16 cellular contexts compared by ENCODE assay signal in the genomic region with DNA sequence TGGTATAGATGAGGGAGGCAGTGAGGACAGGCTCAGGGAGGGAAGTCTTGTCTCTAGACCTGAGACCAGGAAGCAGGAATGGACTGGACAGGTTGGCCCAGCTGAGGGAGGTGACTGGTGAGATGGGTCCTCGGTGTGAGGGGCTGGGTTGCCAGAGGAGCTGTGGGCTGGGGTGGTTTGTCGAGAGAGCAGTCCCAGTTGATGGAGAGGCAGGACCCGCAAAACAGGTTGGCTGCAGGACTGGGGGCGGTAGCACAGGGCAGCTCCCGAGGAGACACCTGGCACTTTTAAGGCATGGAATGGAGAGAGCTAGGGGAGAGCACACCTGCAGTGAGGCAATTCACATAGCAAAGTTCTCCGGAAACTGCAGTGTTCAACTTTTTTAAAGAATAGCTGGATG. TPM values are rescaled to one million over a fixed set of nuclear protein-coding genes. Genes with fewer than 3 reads are reported as not detected.
DNase-seq lines count a peak whose midpoint lies in the region; ATAC-seq and TF ChIP-seq lines count a peak whose summit lies in the region.
"Had no signal": no experiment of that assay in that cellular context is flagged by ENCODE, and none has a peak within 500 bp of the region (broad histone marks: within the 10 kb centered on the region; RNA-seq: fewer than 3 reads in every experiment).

No MANE protein-coding gene starts in this region.

- peak overlapping the region; percentile 73 for H3K27ac Mint-ChIP-seq in activated naive CD4-positive, alpha-beta T cell treated with anti-CD3 and anti-CD28 coated beads, Interleukin-2, amount 50 U/mL, for 24 hours
- peak overlapping the region; percentile 77 for H3K27ac Mint-ChIP-seq in T-helper 17 cell
- H3K27ac Mint-ChIP-seq: HFFc6 had no signal

- 55 to 81% methylated on average over 6 of the region's 6 CpGs for WGBS in sigmoid colon, 2 donors

- H3K4me3 ChIP-seq in sigmoid colon: no peak overlapping the region
- H3K4me3 ChIP-seq: GM12878, GM23248, PC-9 had no signal

- no peaks in the 10 kb centered on the region for H3K27me3 Mint-ChIP-seq in activated naive CD4-positive, alpha-beta T cell treated with anti-CD3 and anti-CD28 coated beads, Interleukin-2, amount 50 U/mL, for 24 hours
- H3K27me3 Mint-ChIP-seq in T-helper 17 cell: peaks cover 26% of the 10 kb centered on the region

- TF ChIP-seq POLR2A in sigmoid colon (IDR thresholded peaks at IDR 0.05): no peak

- H3K9me3 ChIP-seq in T-helper 17 cell (ENCODE audit: control insufficient read depth, low read length, poor library complexity, severe bottlenecking) (no peaks in the 10 kb centered on the region), sigmoid colon (no peaks in the 10 kb centered on the region)

- no peaks in the 10 kb centered on the region for H3K36me3 ChIP-seq in sigmoid colon

- peak overlapping the region in 3 of 4 donors; percentile 42 to 71 (median 70) for H3K27ac ChIP-seq in sigmoid colon
- H3K27ac ChIP-seq: 22Rv1, GM23248, PC-9 had no signal

- DNase-seq in activated naive CD4-positive, alpha-beta T cell treated with anti-CD3 and anti-CD28 coated beads, Interleukin-2, amount 50 U/mL, for 16 hours: no peak
- DNase-seq in T-helper 17 cell: no peak
- peak; percentile 55 for DNase-seq in iPS-NIHi11 (ENCODE audit: low spot score)
- no peak for DNase-seq in sigmoid colon
- DNase-seq in GF-D8 (lab: John Stamatoyannopoulos, UW): no peak
- DNase-seq: GM23248, HFFc6, NCI-H1105 treated with DMSO at 0.1 percent for 48 hours, NCI-H187 treated with DMSO at 0.1 percent for 48 hours, NCI-H774, PC-9 had no signal

- intact Hi-C loops in sigmoid colon (cut with DNase I): no loop called here

- H3K36me3 Mint-ChIP-seq in activated naive CD4-positive, alpha-beta T cell treated with anti-CD3 and anti-CD28 coated beads, Interleukin-2, amount 50 U/mL, for 24 hours: peaks cover 3% of the 10 kb centered on the region
- peaks cover 9% of the 10 kb centered on the region for H3K36me3 Mint-ChIP-seq in T-helper 17 cell (ENCODE audit: low read depth)

- no peak for ATAC-seq in T-helper 17 cell
- ATAC-seq in GM19023 (IDR thresholded peaks at IDR 0.05; ENCODE audit: unreplicated experiment): no peak
- no peak for ATAC-seq in HG03175 (IDR thresholded peaks at IDR 0.05; ENCODE audit: unreplicated experiment)
- ATAC-seq: GM12878 had no signal

- H3K4me3 Mint-ChIP-seq in activated naive CD4-positive, alpha-beta T cell treated with anti-CD3 and anti-CD28 coated beads, Interleukin-2, amount 50 U/mL, for 24 hours: no peak overlapping the region
- peak overlapping the region; percentile 7 for H3K4me3 Mint-ChIP-seq in T-helper 17 cell
- H3K4me3 Mint-ChIP-seq: HFFc6 had no signal

- TF ChIP-seq EP300 in sigmoid colon (IDR thresholded peaks at IDR 0.05): no peak

- TF ChIP-seq CTCF in sigmoid colon (IDR thresholded peaks at IDR 0.05): no peak

- no peaks in the 10 kb centered on the region for H3K27me3 ChIP-seq in sigmoid colon

- H3K4me1 Mint-ChIP-seq in activated naive CD4-positive, alpha-beta T cell treated with anti-CD3 and anti-CD28 coated beads, Interleukin-2, amount 50 U/mL, for 24 hours: peaks cover 78% of the 10 kb centered on the region
- H3K4me1 Mint-ChIP-seq in T-helper 17 cell: peaks cover 25% of the 10 kb centered on the region

- peaks cover 0 to 93% (median 83%) of the 10 kb centered on the region in 4 donors for H3K4me1 ChIP-seq in sigmoid colon

- no peaks in the 10 kb centered on the region for H3K9me3 Mint-ChIP-seq in activated naive CD4-positive, alpha-beta T cell treated with anti-CD3 and anti-CD28 coated beads, Interleukin-2, amount 50 U/mL, for 24 hours
- H3K9me3 Mint-ChIP-seq: HFFc6 had no signal

RNA-seq across cellular contexts. Expression of gene IGF1R, which starts 14.7 kb away (rescaled TPM):
- total RNA-seq in T-helper 17 cell (10 to 100 TPM; 13.7 to 27.1 TPM), sigmoid colon (100 to 1,000 TPM in 1 of 4 donors, 10 to 100 TPM in 3; 39.6 to 130 (median 61.3) TPM)
- 1 to 10 TPM; 1.2 to 8.5 (median 1.4) TPM for polyA plus RNA-seq in sigmoid colon
